In the genomic region with DNA sequence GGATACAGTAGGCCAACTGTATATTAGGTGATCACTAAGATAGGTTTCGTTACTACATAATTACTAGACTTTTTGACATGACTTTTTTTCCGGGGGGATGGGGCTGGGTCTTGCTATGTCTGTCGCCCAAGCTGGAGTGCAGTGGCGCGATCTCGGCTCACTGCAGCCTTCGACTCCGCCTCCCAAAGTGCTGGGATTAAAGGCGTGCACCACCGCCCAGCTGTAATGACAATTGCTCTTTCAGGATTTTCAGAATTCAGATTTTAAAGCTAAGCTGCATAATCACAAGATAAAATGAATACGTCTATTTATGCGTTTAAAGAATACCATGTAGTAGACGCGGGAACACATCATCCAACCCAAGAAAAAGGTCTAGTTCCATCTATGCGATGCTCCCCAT, we compare ENCODE assay signal across 8 cellular contexts. TPM values are rescaled to one million over a fixed set of nuclear protein-coding genes. Genes with fewer than 3 reads are reported as not detected.
DNase-seq lines count a peak whose midpoint lies in the region; ATAC-seq and TF ChIP-seq lines count a peak whose summit lies in the region.

No MANE protein-coding gene starts in this region.

- no peaks in the 10 kb centered on the region for H3K9me3 Mint-ChIP-seq in mesothelial cell of epicardium

- H3K27me3 Mint-ChIP-seq in mesothelial cell of epicardium (ENCODE audit: low read depth), result no peaks in the 10 kb centered on the region

- H3K27me3 ChIP-seq in BE2C (no peaks in the 10 kb centered on the region), KMS-11 (ENCODE audit: insufficient read depth, low read depth) (no peaks in the 10 kb centered on the region), breast epithelium (no peaks in the 10 kb centered on the region)

- TF ChIP-seq CTCF in BE2C (IDR thresholded peaks at IDR 0.05; ENCODE audit: low read depth, low read length) (no peak), KMS-11 (conservative IDR thresholded peaks at IDR 0.05; ENCODE audit: low read depth, low read length) (no peak), breast epithelium (IDR thresholded peaks at IDR 0.05) (no peak), mesothelial cell of epicardium (IDR thresholded peaks at IDR 0.05; ENCODE audit: unreplicated experiment) (no peak)

- H3K4me2 ChIP-seq in KMS-11, result peak overlapping the region; percentile 52

- H3K36me3 ChIP-seq in BE2C (peaks cover 9% of the 10 kb centered on the region), KMS-11 (ENCODE audit: insufficient read depth) (peaks cover 9% of the 10 kb centered on the region; the same call in 1 of the 2 replicates), breast epithelium (no peaks in the 10 kb centered on the region)

- no peak for ATAC-seq in HG03280 (IDR thresholded peaks at IDR 0.05; ENCODE audit: unreplicated experiment)

- peaks cover 53% of the 10 kb centered on the region for H3K4me1 Mint-ChIP-seq in mesothelial cell of epicardium

- peak overlapping the region; percentile 92 for H3K4me3 Mint-ChIP-seq in mesothelial cell of epicardium

- H3K4me3 ChIP-seq in BE2C (ENCODE audit: low read depth, low read length), result peak overlapping the region; percentile 89
- peak overlapping the region; percentile 62 for H3K4me3 ChIP-seq in KMS-11 (IDR thresholded peaks at IDR 0.05; ENCODE audit: insufficient read depth, low read depth, low read length)
- H3K4me3 ChIP-seq in breast epithelium, result peak overlapping the region; percentile 64 to 89 (median 83)

- peaks cover 16% of the 10 kb centered on the region for H3K36me3 Mint-ChIP-seq in mesothelial cell of epicardium

- H3K27ac Mint-ChIP-seq in mesothelial cell of epicardium, result peak overlapping the region; percentile 100

- DNase-seq in BE2C (peak; percentile 29), breast epithelium (ENCODE audit: low spot score in 2 of 2) (no peak), mesothelial cell of epicardium (ENCODE audit: low spot score in 2 of 2, unreplicated experiment in 2 of 2) (no peak), amniotic stem cell (lab: John Stamatoyannopoulos, UW) (no peak), NCI-H187 treated with DMSO at 0.1 percent for 48 hours (lab: John Stamatoyannopoulos, UW) (no peak)
- no peak for DNase-seq in central memory CD4-positive, alpha-beta T cell

- H2AFZ ChIP-seq in KMS-11 (ENCODE audit: low read depth), result peak overlapping the region; percentile 45; the same call in 1 of the 2 replicates

- H3K4me1 ChIP-seq in BE2C (no peaks in the 10 kb centered on the region; the same call in none of the 2 replicates), KMS-11 (ENCODE audit: low read depth, poor library complexity, severe bottlenecking) (peaks cover 22% of the 10 kb centered on the region), breast epithelium (peaks cover 0 to 14% of the 10 kb centered on the region in 2 donors)

- intact Hi-C loops in breast epithelium (cut with DNase I; ENCODE audit: low total_unique reads), result no loop called here

- no peaks in the 10 kb centered on the region for H3K9me3 ChIP-seq in BE2C
- no peaks in the 10 kb centered on the region for H3K9me3 ChIP-seq in breast epithelium

- H3K27ac ChIP-seq in KMS-11, result peak overlapping the region; percentile 87
- peak overlapping the region; percentile 98 to 99 for H3K27ac ChIP-seq in breast epithelium

- H3K79me2 ChIP-seq in KMS-11 (ENCODE audit: insufficient read depth, low read depth), result peaks cover 70% of the 10 kb centered on the region

- H3K9ac ChIP-seq in KMS-11, result peak overlapping the region; percentile 75

- TF ChIP-seq POLR2A in breast epithelium (IDR thresholded peaks at IDR 0.05), result no peak

- 0 out of 2 replicates have a peak, but pooled peaks cover 8% of the 10 kb centered on the region for H4K20me1 ChIP-seq in KMS-11 (ENCODE audit: insufficient read depth)

RNA-seq across cellular contexts. Expression of a gene that starts 1.0 kb away (rescaled TPM):
- polyA plus RNA-seq in BE2C (2012; ENCODE audit: insufficient read depth, insufficient read length, low read depth), result 30.6 TPM
- total RNA-seq in breast epithelium (10 to 100 TPM; 26.2 to 48.4 (median 45.1) TPM), mesothelial cell of epicardium (41.4 to 47.6 TPM (median 42.9 TPM) in 3 replicates)

RNA-seq across cellular contexts. Expression of a gene that starts 8.2 kb away (rescaled TPM):
- polyA plus RNA-seq in BE2C (2012; ENCODE audit: insufficient read depth, insufficient read length, low read depth), result 17.2 TPM
- 10 to 100 TPM; 13.9 to 18.0 (median 14.4) TPM for total RNA-seq in breast epithelium
- 20.3 to 21.1 TPM (median 20.8 TPM) in 3 replicates for total RNA-seq in mesothelial cell of epicardium

RNA-seq across cellular contexts. Expression of a gene that starts 22.3 kb away (rescaled TPM):
- not detected for polyA plus RNA-seq in BE2C (2012; ENCODE audit: insufficient read depth, insufficient read length, low read depth)
- total RNA-seq in breast epithelium (not detected), mesothelial cell of epicardium (not detected in 3 replicates)

RNA-seq across cellular contexts. Expression of a gene that starts 59.7 kb away (rescaled TPM):
- polyA plus RNA-seq in BE2C (2012; ENCODE audit: insufficient read depth, insufficient read length, low read depth), result 153 TPM
- total RNA-seq in breast epithelium (10 to 100 TPM; 32.6 to 51.2 (median 50.8) TPM), mesothelial cell of epicardium (66.3 to 68.5 TPM (median 67.5 TPM) in 3 replicates)
